ENCODE assay signal across 2 cellular contexts in genomic region chr9:109717342-109717741, GRCh38.
TF ChIP-seq lines count a peak whose summit lies in the region.

No MANE protein-coding gene starts in this region.

TF ChIP-seq in IMR-90, 13 proteins besides CTCF, POLR2A, EP300 and RAD21:
- TF ChIP-seq BHLHE40 (IDR thresholded peaks at IDR 0.05; ENCODE audit: low read depth, low read length) (no peak), NFE2L2 (IDR thresholded peaks at IDR 0.05; ENCODE audit: low read depth, low read length) (no peak), MAFK (IDR thresholded peaks at IDR 0.05; ENCODE audit: low read depth, low read length) (no peak), SMC3 (IDR thresholded peaks at IDR 0.05; ENCODE audit: low read depth, low read length) (no peak), MAZ (IDR thresholded peaks at IDR 0.05; ENCODE audit: borderline replicate concordance, low read depth, low read length) (no peak), RFX5 (IDR thresholded peaks at IDR 0.05; ENCODE audit: low read depth, low read length) (no peak), FOS (IDR thresholded peaks at IDR 0.05; ENCODE audit: low read depth, low read length) (no peak), MXI1 (IDR thresholded peaks at IDR 0.05; ENCODE audit: borderline replicate concordance, low read depth, low read length) (no peak), CHD1 (IDR thresholded peaks at IDR 0.05; ENCODE audit: low read depth, low read length) (no peak), CEBPB (IDR thresholded peaks at IDR 0.05; ENCODE audit: low read depth, low read length) (no peak)
- TF ChIP-seq, protein P1, sequence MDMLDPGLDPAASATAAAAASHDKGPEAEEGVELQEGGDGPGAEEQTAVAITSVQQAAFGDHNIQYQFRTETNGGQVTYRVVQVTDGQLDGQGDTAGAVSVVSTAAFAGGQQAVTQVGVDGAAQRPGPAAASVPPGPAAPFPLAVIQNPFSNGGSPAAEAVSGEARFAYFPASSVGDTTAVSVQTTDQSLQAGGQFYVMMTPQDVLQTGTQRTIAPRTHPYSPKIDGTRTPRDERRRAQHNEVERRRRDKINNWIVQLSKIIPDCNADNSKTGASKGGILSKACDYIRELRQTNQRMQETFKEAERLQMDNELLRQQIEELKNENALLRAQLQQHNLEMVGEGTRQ (IDR thresholded peaks at IDR 0.05; ENCODE audit: low read depth, low read length): no peak

TF ChIP-seq in H1, 55 proteins besides CTCF, POLR2A, EP300 and RAD21:
- TF ChIP-seq CBX8 (IDR thresholded peaks at IDR 0.05; ENCODE audit: borderline replicate concordance, low read depth, low read length) (no peak), JUND (IDR thresholded peaks at IDR 0.05; ENCODE audit: low read length) (no peak), CEBPB (IDR thresholded peaks at IDR 0.05; ENCODE audit: low read depth, low read length) (no peak), GABPA (IDR thresholded peaks at IDR 0.05; ENCODE audit: borderline replicate concordance, insufficient read depth, low read length) (no peak), TEAD4 (IDR thresholded peaks at IDR 0.05; ENCODE audit: low read depth, low read length) (no peak), BACH1 (IDR thresholded peaks at IDR 0.05; ENCODE audit: low read length) (no peak), CBX5 (IDR thresholded peaks at IDR 0.05; ENCODE audit: low read depth, low read length) (no peak)
